Comparison of ENCODE assay signal across 8 cellular contexts in genomic region chr14:73712071-73712506, GRCh38. TPM values are rescaled to one million over a fixed set of nuclear protein-coding genes. Genes with fewer than 3 reads are reported as not detected.
DNase-seq lines count a peak whose midpoint lies in the region; ATAC-seq and TF ChIP-seq lines count a peak whose summit lies in the region.

No MANE protein-coding gene starts in this region.

- CTCF ChIA-PET in MCF 10A (lab: Yijun Ruan, JAX) = interaction anchor here (0.6 kb wide), 3 partner anchors 50 to 555 kb away, joined by 3 to 4 read pairs (median 3); no protein-coding TSS in a partner anchor

- TF ChIP-seq CTCF in MCF 10A (IDR thresholded peaks at IDR 0.05; ENCODE audit: unreplicated experiment) = no peak

- H3K4me3 Mint-ChIP-seq in stimulated activated naive CD8-positive, alpha-beta T cell treated with anti-CD3 and anti-CD28 coated beads, Interleukin-15, Interleukin-2, amounts not matched to agents 100 ng/mL and 50 ng/mL, for 24 hours = peak overlapping the region; percentile 94
- H3K4me3 Mint-ChIP-seq in MCF 10A (ENCODE audit: unreplicated experiment) = peak overlapping the region; percentile 86

- no peaks in the 10 kb centered on the region for H3K27me3 Mint-ChIP-seq in stimulated activated naive CD8-positive, alpha-beta T cell treated with anti-CD3 and anti-CD28 coated beads, Interleukin-15, Interleukin-2, amounts not matched to agents 100 ng/mL and 50 ng/mL, for 24 hours
- no peaks in the 10 kb centered on the region for H3K27me3 Mint-ChIP-seq in MCF 10A (ENCODE audit: insufficient read depth, unreplicated experiment)

- H3K27ac ChIP-seq in mesodermal cell (ENCODE audit: low read depth, low read length, severe bottlenecking) = no peak overlapping the region

- 79% methylated on average over 7 to 9 of the region's 11 CpGs for WGBS in mesodermal cell (ENCODE audit: insufficient coverage in 2 of 2), 2 experiments

- no peaks in the 10 kb centered on the region for H3K9me3 Mint-ChIP-seq in stimulated activated naive CD8-positive, alpha-beta T cell treated with anti-CD3 and anti-CD28 coated beads, Interleukin-15, Interleukin-2, amounts not matched to agents 100 ng/mL and 50 ng/mL, for 24 hours
- no peaks in the 10 kb centered on the region for H3K9me3 Mint-ChIP-seq in MCF 10A (ENCODE audit: unreplicated experiment)

- peaks cover 6% of the 10 kb centered on the region for H3K4me1 ChIP-seq in mesodermal cell (ENCODE audit: control insufficient read depth, insufficient read depth, low read length, poor library complexity, severe bottlenecking)

- POLR2A ChIA-PET in MCF 10A (lab: Yijun Ruan, JAX) = interaction anchor here (0.7 to 3.7 kb wide), 21 partner anchors 8 to 238 kb away, joined by 3 to 44 read pairs (median 4); partner anchors contain the start of genes ACOT1, COQ6, DNAL1 and FAM161B

- peak overlapping the region; percentile 75 for H3K4me3 ChIP-seq in mesodermal cell (ENCODE audit: extremely low read depth, insufficient read depth, low read length, poor library complexity, severe bottlenecking)

- H3K27ac Mint-ChIP-seq in stimulated activated naive CD8-positive, alpha-beta T cell treated with anti-CD3 and anti-CD28 coated beads, Interleukin-15, Interleukin-2, amounts not matched to agents 100 ng/mL and 50 ng/mL, for 24 hours = peak overlapping the region; percentile 96
- no peak overlapping the region for H3K27ac Mint-ChIP-seq in MCF 10A (ENCODE audit: low read depth, unreplicated experiment)

- H3K4me1 Mint-ChIP-seq in stimulated activated naive CD8-positive, alpha-beta T cell treated with anti-CD3 and anti-CD28 coated beads, Interleukin-15, Interleukin-2, amounts not matched to agents 100 ng/mL and 50 ng/mL, for 24 hours (ENCODE audit: low read depth) = peaks cover 25% of the 10 kb centered on the region
- peaks cover 35% of the 10 kb centered on the region for H3K4me1 Mint-ChIP-seq in MCF 10A (ENCODE audit: insufficient read depth, unreplicated experiment)

- BruUV-seq in MCF 10A (replicated peaks; lab: Mats Ljungman, UMichigan) = no TSS peak

- H3K9me3 ChIP-seq in mesodermal cell (ENCODE audit: control insufficient read depth, low read length) = no peaks in the 10 kb centered on the region

- peaks cover 30% of the 10 kb centered on the region for H3K36me3 Mint-ChIP-seq in stimulated activated naive CD8-positive, alpha-beta T cell treated with anti-CD3 and anti-CD28 coated beads, Interleukin-15, Interleukin-2, amounts not matched to agents 100 ng/mL and 50 ng/mL, for 24 hours (ENCODE audit: low read depth)
- peaks cover 47% of the 10 kb centered on the region for H3K36me3 Mint-ChIP-seq in MCF 10A (ENCODE audit: insufficient read depth, unreplicated experiment)

- DNase-seq in stimulated activated naive CD8-positive, alpha-beta T cell treated with anti-CD3 and anti-CD28 coated beads, Interleukin-15, Interleukin-2, amounts not matched to agents 100 U/mL and 50 U/mL, for 24 hours = no peak
- no peak for DNase-seq in MCF 10A (ENCODE audit: unreplicated experiment)
- no peak for DNase-seq in NCI-H2081 (lab: John Stamatoyannopoulos, UW)

- intact Hi-C loops in MCF 10A (cut with micrococcal nuclease) = loop anchor here (5.0 kb wide), 2 partner anchors 50 to 70 kb away; partner anchors contain the start of gene DNAL1

- peaks cover 18% of the 10 kb centered on the region for H3K36me3 ChIP-seq in mesodermal cell (ENCODE audit: control insufficient read depth, insufficient read depth, low read length)

- no peak for ATAC-seq in stimulated activated naive CD8-positive, alpha-beta T cell treated with anti-CD3 and anti-CD28 coated beads, Interleukin-15, Interleukin-2, amounts not matched to agents 100 U/mL and 50 U/mL, for 24 hours
- no peak for ATAC-seq in GM21390 (IDR thresholded peaks at IDR 0.05; ENCODE audit: unreplicated experiment)
- ATAC-seq in GM19452 (IDR thresholded peaks at IDR 0.05; ENCODE audit: unreplicated experiment) = no peak
- ATAC-seq in GM18909 (IDR thresholded peaks at IDR 0.05; ENCODE audit: poor library complexity, unreplicated experiment) = no peak

RNA-seq across cellular contexts. Expression of gene PNMA1, which starts 2.1 kb away (rescaled TPM):
- total RNA-seq in MCF 10A (2022) = 43.3 and 46.3 TPM in 2 replicates
- polyA plus RNA-seq in mesodermal cell (2013, experiment 1 of 2) = 37.4 TPM
- 35.1 TPM for polyA plus RNA-seq in mesodermal cell (2013, experiment 2 of 2)
